8 cellular contexts compared by ENCODE assay signal in the genomic region with DNA sequence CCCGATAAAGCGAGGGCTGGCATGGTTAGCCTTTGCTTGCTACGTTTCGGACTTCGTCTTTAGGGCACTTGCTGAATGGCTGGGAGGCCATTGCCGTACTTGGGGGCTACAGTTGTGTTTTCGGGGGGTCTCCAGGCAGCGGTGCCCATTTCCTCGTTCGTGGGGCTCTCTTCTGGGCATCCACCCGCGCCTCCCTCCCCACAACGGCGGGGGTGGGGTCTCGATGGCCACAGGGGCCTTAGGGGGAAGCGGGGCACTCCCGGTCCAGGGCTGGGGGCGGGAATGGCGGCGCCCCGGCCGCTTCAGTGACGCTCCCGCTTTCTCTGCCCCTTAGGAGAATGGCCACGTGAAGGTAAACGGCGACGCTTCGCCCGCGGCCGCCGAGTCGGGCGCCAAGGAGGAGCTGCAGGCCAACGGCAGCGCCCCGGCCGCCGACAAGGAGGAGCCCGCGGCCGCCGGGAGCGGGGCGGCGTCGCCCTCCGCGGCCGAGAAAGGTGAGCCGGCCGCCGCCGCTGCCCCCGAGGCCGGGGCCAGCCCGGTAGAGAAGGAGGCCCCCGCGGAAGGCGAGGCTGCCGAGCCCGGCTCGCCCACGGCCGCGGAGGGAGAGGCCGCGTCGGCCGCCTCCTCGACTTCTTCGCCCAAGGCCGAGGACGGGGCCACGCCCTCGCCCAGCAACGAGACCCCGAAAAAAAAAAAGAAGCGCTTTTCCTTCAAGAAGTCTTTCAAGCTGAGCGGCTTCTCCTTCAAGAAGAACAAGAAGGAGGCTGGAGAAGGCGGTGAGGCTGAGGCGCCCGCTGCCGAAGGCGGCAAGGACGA. TPM values are rescaled to one million over a fixed set of nuclear protein-coding genes. Genes with fewer than 3 reads are reported as not detected.
DNase-seq lines count a peak whose midpoint lies in the region; ATAC-seq and TF ChIP-seq lines count a peak whose summit lies in the region.

No MANE protein-coding gene starts in this region.

- no peak for ATAC-seq in activated CD4-positive, alpha-beta T cell treated with anti-CD3 and anti-CD28 coated beads for 36 hours
- ATAC-seq in esophagus mucosa (peak; percentile 1), HG03095 (IDR thresholded peaks at IDR 0.05; ENCODE audit: unreplicated experiment) (no peak)

- H3K27ac ChIP-seq in Peyer's patch (peak overlapping the region; percentile 89 to 98 (median 95)), mucosa of rectum (ENCODE audit: low read depth in 2 of 2, low read length in 2 of 2) (peak overlapping the region; percentile 99), vagina (peak overlapping the region; percentile 96)

- H3K36me3 ChIP-seq in Peyer's patch (no peaks in the 10 kb centered on the region), mucosa of rectum (ENCODE audit: control insufficient read depth in 2 of 2, insufficient read depth in 2 of 2, low read length in 2 of 2) (peaks cover 0 to 16% of the 10 kb centered on the region in 2 donors), vagina (no peaks in the 10 kb centered on the region)

- H3K4me1 Mint-ChIP-seq in activated CD4-positive, alpha-beta T cell treated with anti-CD3 and anti-CD28 coated beads, Interleukin-2, amount 10 ng/mL, durations not matched to agents 24 days and 14 days, result peaks cover 16% of the 10 kb centered on the region
- peaks cover 11% of the 10 kb centered on the region for H3K4me1 Mint-ChIP-seq in activated CD4-positive, alpha-beta T cell treated with anti-CD3 and anti-CD28 coated beads for 36 hours

- TF ChIP-seq POLR2A in Peyer's patch (IDR thresholded peaks at IDR 0.05), result no peak
- TF ChIP-seq POLR2A in vagina (IDR thresholded peaks at IDR 0.05), result no peak

- peak overlapping the region; percentile 84 to 99 for H3K9ac ChIP-seq in mucosa of rectum (ENCODE audit: low read depth in 1 of 2, low read length in 2 of 2)

- H3K4me3 Mint-ChIP-seq in activated CD4-positive, alpha-beta T cell treated with anti-CD3 and anti-CD28 coated beads, Interleukin-2, amount 10 ng/mL, durations not matched to agents 24 days and 14 days, result peak overlapping the region; percentile 67
- H3K4me3 Mint-ChIP-seq in activated CD4-positive, alpha-beta T cell treated with anti-CD3 and anti-CD28 coated beads for 36 hours, result no peak overlapping the region

- peaks cover 39% of the 10 kb centered on the region for H3K27me3 Mint-ChIP-seq in activated CD4-positive, alpha-beta T cell treated with anti-CD3 and anti-CD28 coated beads, Interleukin-2, amount 10 ng/mL, durations not matched to agents 24 days and 14 days
- peaks cover 28% of the 10 kb centered on the region for H3K27me3 Mint-ChIP-seq in activated CD4-positive, alpha-beta T cell treated with anti-CD3 and anti-CD28 coated beads for 36 hours

- peak; percentile 53 for DNase-seq in activated CD4-positive, alpha-beta T cell treated with anti-CD3 and anti-CD28 coated beads, Interleukin-2, amount 10 ng/mL, durations not matched to agents 24 days and 14 days
- DNase-seq in activated CD4-positive, alpha-beta T cell treated with anti-CD3 and anti-CD28 coated beads for 36 hours, result no peak
- DNase-seq in Peyer's patch, result peak in 2 of 3 donors; percentile 62 to 74
- DNase-seq in vagina (ENCODE audit: extremely low spot score in 2 of 2), result no peak
- no peak for DNase-seq in activated CD4-positive, alpha-beta T cell treated with anti-CD3 and anti-CD28 coated beads, Interleukin-2, amount 50 U/mL, for 4 hours

- CTCF ChIA-PET in activated CD4-positive, alpha-beta T cell treated with anti-CD3 and anti-CD28 coated beads for 36 hours (lab: Charles Lee), result interaction anchor here (0.6 to 1.5 kb wide), 11 partner anchors 10 to 1679 kb away, joined by 3 to 11 read pairs (median 3); no protein-coding TSS in a partner anchor

- H3K27me3 ChIP-seq in Peyer's patch (no peaks in the 10 kb centered on the region), mucosa of rectum (ENCODE audit: control insufficient read depth in 2 of 2, insufficient read depth in 2 of 2, low read length in 2 of 2) (peaks cover 0 to 3% of the 10 kb centered on the region in 2 donors), vagina (no peaks in the 10 kb centered on the region)

- no peaks in the 10 kb centered on the region for H3K9me3 ChIP-seq in Peyer's patch
- H3K9me3 ChIP-seq in mucosa of rectum (ENCODE audit: control insufficient read depth in 2 of 2, low read length in 2 of 2), result no peaks in the 10 kb centered on the region
- no peaks in the 10 kb centered on the region for H3K9me3 ChIP-seq in vagina

- TF ChIP-seq CTCF in Peyer's patch (IDR thresholded peaks at IDR 0.05), result peak in 1 of 6 experiments; percentile 7
- no peak for TF ChIP-seq CTCF in vagina (IDR thresholded peaks at IDR 0.05)

- H3K36me3 Mint-ChIP-seq in activated CD4-positive, alpha-beta T cell treated with anti-CD3 and anti-CD28 coated beads, Interleukin-2, amount 10 ng/mL, durations not matched to agents 24 days and 14 days (ENCODE audit: low read depth), result peaks cover 1% of the 10 kb centered on the region
- H3K36me3 Mint-ChIP-seq in activated CD4-positive, alpha-beta T cell treated with anti-CD3 and anti-CD28 coated beads for 36 hours (ENCODE audit: low read depth), result no peaks in the 10 kb centered on the region

- H3K4me3 ChIP-seq in Peyer's patch (peak overlapping the region; percentile 58 to 83 (median 79)), mucosa of rectum (ENCODE audit: low read length in 2 of 2) (peak overlapping the region; percentile 95 to 99), vagina (peak overlapping the region; percentile 72 to 79)

- intact Hi-C loops in activated CD4-positive, alpha-beta T cell treated with anti-CD3 and anti-CD28 coated beads, Interleukin-2, amount 10 ng/mL, durations not matched to agents 24 days and 14 days (cut with micrococcal nuclease), result loop anchor here (1.0 to 5.0 kb wide), 3 partner anchors 227 to 1679 kb away; no protein-coding TSS in a partner anchor
- intact Hi-C loops in activated CD4-positive, alpha-beta T cell treated with anti-CD3 and anti-CD28 coated beads for 36 hours (cut with DNase I, micrococcal nuclease), result loop anchor here (1.0 to 5.0 kb wide), 8 partner anchors 111 to 1773 kb away; a partner anchor contains a TSS
- intact Hi-C loops in vagina (cut with DNase I), result no loop called here

- POLR2A ChIA-PET in activated CD4-positive, alpha-beta T cell treated with anti-CD3 and anti-CD28 coated beads for 36 hours (lab: Charles Lee), result no interaction called here

- no peak overlapping the region for H3K27ac Mint-ChIP-seq in activated CD4-positive, alpha-beta T cell treated with anti-CD3 and anti-CD28 coated beads, Interleukin-2, amount 10 ng/mL, durations not matched to agents 24 days and 14 days
- H3K27ac Mint-ChIP-seq in activated CD4-positive, alpha-beta T cell treated with anti-CD3 and anti-CD28 coated beads for 36 hours, result no peak overlapping the region

- peaks cover 0 to 17% (median 0%) of the 10 kb centered on the region in 4 donors for H3K4me1 ChIP-seq in Peyer's patch
- H3K4me1 ChIP-seq in mucosa of rectum (ENCODE audit: control insufficient read depth in 2 of 2, insufficient read depth in 2 of 2, low read length in 2 of 2), result peaks cover 9 to 12% of the 10 kb centered on the region in 2 donors
- peaks cover 20% of the 10 kb centered on the region for H3K4me1 ChIP-seq in vagina

- peaks cover 13% of the 10 kb centered on the region for H3K9me3 Mint-ChIP-seq in activated CD4-positive, alpha-beta T cell treated with anti-CD3 and anti-CD28 coated beads, Interleukin-2, amount 10 ng/mL, durations not matched to agents 24 days and 14 days
- no peaks in the 10 kb centered on the region for H3K9me3 Mint-ChIP-seq in activated CD4-positive, alpha-beta T cell treated with anti-CD3 and anti-CD28 coated beads for 36 hours (ENCODE audit: low read depth)

RNA-seq across cellular contexts. Expression of a gene that starts 2.4 kb away (rescaled TPM):
- total RNA-seq in activated CD4-positive, alpha-beta T cell treated with anti-CD3 and anti-CD28 coated beads, Interleukin-2, amount 10 ng/mL, durations not matched to agents 24 days and 14 days, result 0.05 TPM in 1 of 2 replicates, not detected in the other
- total RNA-seq in activated CD4-positive, alpha-beta T cell treated with anti-CD3 and anti-CD28 coated beads for 36 hours, result under 1 TPM; 0.27 to 0.42 TPM
- total RNA-seq in Peyer's patch, result 10 to 100 TPM; 33.7 to 42.9 (median 36.7) TPM
- 86.2 TPM for total RNA-seq in esophagus mucosa
- total RNA-seq in vagina, result 46.4 TPM

Comparison
In these comparisons a context has a peak if more than half of its experiments do, and no peak if none do; other contexts are left out.
1. DNase-seq: peak in activated CD4-positive, alpha-beta T cell treated with anti-CD3 and anti-CD28 coated beads, Interleukin-2, amount 10 ng/mL, durations not matched to agents 24 days and 14 days (single experiment) and Peyer's patch (2 of 3); none in activated CD4-positive, alpha-beta T cell treated with anti-CD3 and anti-CD28 coated beads for 36 hours (single experiment), vagina (0 of 2) and activated CD4-positive, alpha-beta T cell treated with anti-CD3 and anti-CD28 coated beads, Interleukin-2, amount 50 U/mL, for 4 hours (0 of 2).
2. RNA of a gene that starts 2.4 kb away (total RNA-seq): 86.2 TPM in esophagus mucosa (single experiment), 46.4 TPM in vagina (single experiment) and 33.7 to 42.9 TPM in Peyer's patch; 0.27 to 0.42 TPM in activated CD4-positive, alpha-beta T cell treated with anti-CD3 and anti-CD28 coated beads for 36 hours and 0.05 TPM in activated CD4-positive, alpha-beta T cell treated with anti-CD3 and anti-CD28 coated beads, Interleukin-2, amount 10 ng/mL, durations not matched to agents 24 days and 14 days; every median in the first group is over 10 times any median in the second.
3. Peak in every context shown above with its lines, with median percentiles within 50 percentile points of each other: H3K27ac ChIP-seq and H3K4me3 ChIP-seq.